ENCODE assay signal across 26 cellular contexts in genomic region chr11:70682056-70682455, GRCh38.
A peak's percentile ranks its signal among the peaks of the same experiment; 100 is the strongest.
DNase-seq lines count a peak whose midpoint lies in the region; ATAC-seq, FAIRE-seq and TF ChIP-seq lines count a peak whose summit lies in the region.
"Had no signal": no experiment of that assay in that cellular context is flagged by ENCODE, and none has a peak within 500 bp of the region (broad histone marks: within the 10 kb centered on the region; RNA-seq: fewer than 3 reads in every experiment).

No MANE protein-coding gene starts in this region.

- no peak overlapping the region for H4K8ac ChIP-seq in neuronal stem cell (ENCODE audit: low read depth, low read length)

- peaks cover 17% of the 10 kb centered on the region for H3K4me1 Mint-ChIP-seq in WTC11
- H3K4me1 Mint-ChIP-seq: CD14-positive monocyte; CD8-positive, alpha-beta memory T cell had no signal

- no peak for FAIRE-seq in kidney (lab: Jason Lieb, UNC)
- FAIRE-seq: A549, D721Med, GM12878, GM18507, H54 had no signal

- peak overlapping the region; percentile 28; the same call in 1 of the 2 replicates for H3K27ac Mint-ChIP-seq in WTC11
- H3K27ac Mint-ChIP-seq: CD14-positive monocyte; CD4-positive, alpha-beta T cell; HFFc6 had no signal

- CTCF ChIA-PET in WTC11 (lab: Charles Lee): no interaction called here
- CTCF ChIA-PET in mammary epithelial cell (lab: Charles Lee; ENCODE audit: low non-redundant PET): no interaction called here

- no peaks in the 10 kb centered on the region for H3K79me2 ChIP-seq in mammary epithelial cell (ENCODE audit: insufficient read depth, low read length)

- H3K4me2 ChIP-seq in neuronal stem cell (ENCODE audit: insufficient read depth, low read length, poor library complexity, severe bottlenecking) (no peak overlapping the region), mammary epithelial cell (ENCODE audit: insufficient read depth, low read depth, low read length) (no peak overlapping the region)
- H3K4me2 ChIP-seq: A549; BLaER1 treated with 17β-estradiol and CSF1 and Interleukin-3, amounts not matched to agents 10 nM and 100 nM had no signal

- intact Hi-C loops in kidney (cut with DNase I): no loop called here
- intact Hi-C loops in ascending aorta (cut with DNase I): no loop called here
- intact Hi-C loops in gastrocnemius medialis (cut with DNase I; ENCODE audit: low total_unique reads): no loop called here
- intact Hi-C loops in mammary epithelial cell (cut with micrococcal nuclease): no loop called here

- peak overlapping the region; percentile 40 for H2AK5ac ChIP-seq in neuronal stem cell (ENCODE audit: low read depth, low read length)

- no peak overlapping the region for H3K27ac ChIP-seq in kidney (ENCODE audit: low read depth in 2 of 2, low read length in 2 of 2)
- no peak overlapping the region for H3K27ac ChIP-seq in neuronal stem cell (replicated peaks; ENCODE audit: low read length)
- H3K27ac ChIP-seq in ascending aorta: no peak overlapping the region
- no peak overlapping the region for H3K27ac ChIP-seq in gastrocnemius medialis
- no peak overlapping the region for H3K27ac ChIP-seq in mammary epithelial cell (ENCODE audit: insufficient read depth, low read depth, low read length)
- H3K27ac ChIP-seq: A549; BLaER1 treated with 17β-estradiol and CSF1 and Interleukin-3, amounts not matched to agents 10 nM and 100 nM had no signal

- 0 out of 2 replicates have a peak, but pooled peaks cover 2% of the 10 kb centered on the region for H3K36me3 Mint-ChIP-seq in WTC11
- H3K36me3 Mint-ChIP-seq: CD14-positive monocyte; CD8-positive, alpha-beta memory T cell had no signal

- TF ChIP-seq POLR2A in gastrocnemius medialis (IDR thresholded peaks at IDR 0.05): no peak

- in situ Hi-C loops in gastrocnemius medialis (cut with MboI; ENCODE audit: low sequenced_read_pairs in 4 of 4) (no loop called here), mammary epithelial cell (cut with MboI; ENCODE audit: low sequenced_read_pairs in 2 of 2) (no loop called here)

- H2BK5ac ChIP-seq in neuronal stem cell (ENCODE audit: low read length): no peak overlapping the region

- peaks cover 0 to 20% (median 0%) of the 10 kb centered on the region in 3 experiments for H3K27me3 ChIP-seq in neuronal stem cell (ENCODE audit: control insufficient read depth in 3 of 3, insufficient read depth in 3 of 3, low read depth in 1 of 3, low read length in 3 of 3)
- no peaks in the 10 kb centered on the region for H3K27me3 ChIP-seq in ascending aorta
- H3K27me3 ChIP-seq in gastrocnemius medialis: no peaks in the 10 kb centered on the region
- no peaks in the 10 kb centered on the region for H3K27me3 ChIP-seq in mammary epithelial cell (ENCODE audit: insufficient read depth, low read length)
- H3K27me3 ChIP-seq: BE2C had no signal

- no peaks in the 10 kb centered on the region for H3K79me1 ChIP-seq in neuronal stem cell (ENCODE audit: low read depth, low read length)

- H3K9me3 Mint-ChIP-seq in WTC11: no peaks in the 10 kb centered on the region
- H3K9me3 Mint-ChIP-seq: CD4-positive, alpha-beta T cell had no signal

- no peaks in the 10 kb centered on the region for H3K36me3 ChIP-seq in kidney (ENCODE audit: control insufficient read depth in 1 of 2, insufficient read depth in 2 of 2, low read length in 2 of 2)
- H3K36me3 ChIP-seq in neuronal stem cell (replicated peaks in 1 of 2; ENCODE audit: control insufficient read depth in 2 of 2, insufficient read depth in 2 of 2, low read length in 2 of 2): no peaks in the 10 kb centered on the region
- H3K36me3 ChIP-seq in ascending aorta: no peaks in the 10 kb centered on the region
- no peaks in the 10 kb centered on the region for H3K36me3 ChIP-seq in gastrocnemius medialis
- H3K36me3 ChIP-seq in mammary epithelial cell (ENCODE audit: insufficient read depth, low read length): no peaks in the 10 kb centered on the region
- H3K36me3 ChIP-seq: BE2C; BLaER1 treated with 17β-estradiol and CSF1 and Interleukin-3, amounts not matched to agents 10 nM and 100 nM; HAP-1 had no signal

- dilution Hi-C loops in mammary epithelial cell (cut with HindIII; ENCODE audit: low sequenced_read_pairs): no loop called here

- H3K14ac ChIP-seq in neuronal stem cell (ENCODE audit: low read length): no peak overlapping the region

- DNase-seq in WTC11 (ENCODE audit: low spot score): no peak
- DNase-seq in kidney: peak; percentile 57
- DNase-seq in neuronal stem cell (ENCODE audit: low spot score): no peak
- DNase-seq in ascending aorta (ENCODE audit: low spot score in 2 of 2): no peak
- DNase-seq in gastrocnemius medialis: no peak
- DNase-seq in mammary epithelial cell: no peak
- DNase-seq: 8988T; ACHN; AML-193; BE2C; CD4-positive, alpha-beta T cell; DMS 273 treated with DMSO at 0.1 percent for 48 hours; DMS79; EL; GDM1; GOT3; HFFc6 had no signal

- no peak overlapping the region for H3K4me3 Mint-ChIP-seq in WTC11
- H3K4me3 Mint-ChIP-seq: CD14-positive monocyte; CD4-positive, alpha-beta T cell; CD8-positive, alpha-beta memory T cell; HFFc6 had no signal

- no peak overlapping the region for H3K4ac ChIP-seq in neuronal stem cell (ENCODE audit: low read length)

- peak overlapping the region; percentile 58 for H3K23ac ChIP-seq in neuronal stem cell (ENCODE audit: low read depth, low read length, poor library complexity)

- H3K4me3 ChIP-seq in kidney (ENCODE audit: low read length in 2 of 2) (no peak overlapping the region), neuronal stem cell (ENCODE audit: low read length in 2 of 2) (no peak overlapping the region), ascending aorta (no peak overlapping the region), gastrocnemius medialis (no peak overlapping the region), mammary epithelial cell (replicated peaks in 1 of 3; ENCODE audit: insufficient read depth in 1 of 3, low read depth in 2 of 3, low read length in 3 of 3) (no peak overlapping the region)
- H3K4me3 ChIP-seq: A549; BLaER1 treated with 17β-estradiol and CSF1 and Interleukin-3, amounts not matched to agents 10 nM and 100 nM; GM12878; HAP-1 had no signal

- no TSS peak for BruUV-seq in mammary epithelial cell (replicated peaks; lab: Mats Ljungman, UMichigan)

- WGBS in neuronal stem cell (ENCODE audit: extremely low coverage in 2 of 2, insufficient read length in 2 of 2, insufficient replicate concordance in 1 of 2), 2 donors: no CpG with 5 or more reads among the region's 10 CpGs
- 89% methylated on average over 9 of the region's 10 CpGs for WGBS in mammary epithelial cell (ENCODE audit: low coverage, missing lambda C conversion rate)

- no peak overlapping the region for H2BK120ac ChIP-seq in neuronal stem cell (ENCODE audit: low read depth, low read length)

- TF ChIP-seq CTCF in WTC11 (IDR thresholded peaks at IDR 0.05) (no peak), kidney (IDR thresholded peaks at IDR 0.05; ENCODE audit: borderline replicate concordance, extremely low read depth, insufficient read depth) (no peak), ascending aorta (IDR thresholded peaks at IDR 0.05) (no peak), gastrocnemius medialis (IDR thresholded peaks at IDR 0.05 in 4 of 5, conservative IDR thresholded peaks at IDR 0.05 in 1 of 5) (no peak), mammary epithelial cell (conservative IDR thresholded peaks at IDR 0.05 in 1 of 2, IDR thresholded peaks at IDR 0.05 in 1 of 2; ENCODE audit: extremely low read depth in 1 of 2, insufficient read depth in 1 of 2, low read depth in 1 of 2, low read length in 2 of 2) (no peak)

- H3K4me1 ChIP-seq in kidney (ENCODE audit: control insufficient read depth in 1 of 2, insufficient read depth in 1 of 2, low read depth in 1 of 2, low read length in 2 of 2) (no peaks in the 10 kb centered on the region), neuronal stem cell (ENCODE audit: control insufficient read depth in 2 of 2, insufficient read depth in 1 of 2, low read depth in 1 of 2, low read length in 2 of 2) (peaks cover 0 to 3% of the 10 kb centered on the region in 2 donors), ascending aorta (no peaks in the 10 kb centered on the region), gastrocnemius medialis (no peaks in the 10 kb centered on the region), mammary epithelial cell (ENCODE audit: insufficient read depth, low read length) (no peaks in the 10 kb centered on the region)
- H3K4me1 ChIP-seq: A549, BE2C, HAP-1 had no signal

- no peaks in the 10 kb centered on the region for H4K20me1 ChIP-seq in mammary epithelial cell (ENCODE audit: insufficient read depth, low read length)

- H3K9ac ChIP-seq in kidney (ENCODE audit: low read length in 2 of 2): no peak overlapping the region
- no peak overlapping the region for H3K9ac ChIP-seq in neuronal stem cell (ENCODE audit: low read depth, low read length, poor library complexity)
- no peak overlapping the region for H3K9ac ChIP-seq in mammary epithelial cell (ENCODE audit: insufficient read depth, low read length)
- H3K9ac ChIP-seq: BLaER1 treated with 17β-estradiol and CSF1 and Interleukin-3, amounts not matched to agents 10 nM and 100 nM had no signal

- no peak for ATAC-seq in WTC11
- no peak for ATAC-seq in gastrocnemius medialis
- ATAC-seq: A549, GM12878 had no signal

- H3K27me3 Mint-ChIP-seq in WTC11 (ENCODE audit: low read depth): no peaks in the 10 kb centered on the region
- H3K27me3 Mint-ChIP-seq: CD4-positive, alpha-beta T cell had no signal

- no peak overlapping the region for H2AFZ ChIP-seq in neuronal stem cell (ENCODE audit: low read length)
- no peak overlapping the region for H2AFZ ChIP-seq in mammary epithelial cell (ENCODE audit: low read depth, low read length)

- H4K91ac ChIP-seq in neuronal stem cell (ENCODE audit: low read depth, low read length, poor library complexity): no peak overlapping the region

- no peak overlapping the region for H2BK12ac ChIP-seq in neuronal stem cell (ENCODE audit: low read length)

- H3K18ac ChIP-seq in neuronal stem cell (ENCODE audit: low read length): peak overlapping the region; percentile 49

- POLR2A ChIA-PET in WTC11 (lab: Charles Lee): no interaction called here

- H2BK15ac ChIP-seq in neuronal stem cell (ENCODE audit: low read length): no peak overlapping the region

- H3K9me3 ChIP-seq in kidney (ENCODE audit: control insufficient read depth in 1 of 2, low read length in 2 of 2) (no peaks in the 10 kb centered on the region), neuronal stem cell (replicated peaks in 1 of 2; ENCODE audit: control insufficient read depth in 2 of 2, insufficient read depth in 1 of 2, low read depth in 1 of 2, low read length in 2 of 2) (no peaks in the 10 kb centered on the region), ascending aorta (no peaks in the 10 kb centered on the region), gastrocnemius medialis (no peaks in the 10 kb centered on the region), mammary epithelial cell (replicated peaks; ENCODE audit: insufficient read depth, low read length) (no peaks in the 10 kb centered on the region)
- H3K9me3 ChIP-seq: A549, BE2C, HAP-1 had no signal
